Comparison of ENCODE assay signal across 20 cellular contexts in genomic region chr7:152663926-152664325, GRCh38. TPM values are rescaled to one million over a fixed set of nuclear protein-coding genes. Genes with fewer than 3 reads are reported as not detected.
DNase-seq lines count a peak whose midpoint lies in the region; ATAC-seq, FAIRE-seq and TF ChIP-seq lines count a peak whose summit lies in the region.
"Had no signal": no experiment of that assay in that cellular context is flagged by ENCODE, and none has a peak within 500 bp of the region (broad histone marks: within the 10 kb centered on the region; RNA-seq: fewer than 3 reads in every experiment).

No MANE protein-coding gene starts in this region.

- TF ChIP-seq POLR2A in HepG2 (IDR thresholded peaks at IDR 0.05; ENCODE audit: insufficient read depth in 1 of 2, low read depth in 2 of 2, low read length in 2 of 2) = no peak

- H3K79me2 ChIP-seq in HepG2 (ENCODE audit: insufficient read depth, low read length) (peaks cover 8% of the 10 kb centered on the region), osteoblast (ENCODE audit: insufficient read depth, low read length) (peaks cover 15% of the 10 kb centered on the region)

- CTCF ChIA-PET in HepG2 (lab: Yijun Ruan, JAX; ENCODE audit: low intra/inter-chr PET ratio, low total read pairs) = no interaction called here

- H4K20me1 ChIP-seq in HepG2 (ENCODE audit: insufficient read depth, low read length) (no peaks in the 10 kb centered on the region), osteoblast (ENCODE audit: insufficient read depth, low read length) (no peaks in the 10 kb centered on the region)

- H2AFZ ChIP-seq in HepG2 (ENCODE audit: low read length) (no peak overlapping the region), osteoblast (ENCODE audit: low read length) (peak overlapping the region; percentile 8)

- DNase-seq in dermis microvascular lymphatic vessel endothelial cell (ENCODE audit: low read depth in 2 of 2) (peak; percentile 86 to 96), HepG2 (ENCODE audit: low spot score) (peak; percentile 53), osteoblast (ENCODE audit: insufficient read length, low spot score, missing footprints) (no peak), H7 (no peak), NCI-H1694 treated with DMSO at 0.1 percent for 48 hours (lab: John Stamatoyannopoulos, UW) (no peak), islet precursor cell (no peak)
- no peak for DNase-seq in activated CD8-positive, alpha-beta memory T cell treated with anti-CD3 and anti-CD28 coated beads, Interleukin-2, amount 50 U/mL, for 48 hours
- DNase-seq: ACHN; C1 segment of cervical spinal cord; CD8-positive, alpha-beta memory T cell; DMS79 treated with DMSO at 0.1 percent for 48 hours; NCI-H1105; NCI-H2081 treated with DMSO at 0.1 percent for 48 hours; NCI-H748 treated with DMSO at 0.1 percent for 48 hours; NK-92 treated with Interleukin-12 subunit alpha and Interleukin-12 subunit beta, amount 100 ng/mL, for 24 hours; SHP77 had no signal

- WGBS in HepG2 (ENCODE audit: low lambda C conversion rate) = 100% methylated on average over 2 of the region's 2 CpGs

- intact Hi-C loops in HepG2 (cut with micrococcal nuclease; ENCODE audit: unreplicated experiment) = no loop called here

- BruUV-seq in HepG2 (replicated peaks; lab: Mats Ljungman, UMichigan) = no TSS peak

- no peak overlapping the region for H3K4me3 ChIP-seq in HepG2 (replicated peaks in 1 of 3; ENCODE audit: insufficient read depth in 1 of 3, low read depth in 2 of 3, low read length in 3 of 3)
- no peak overlapping the region for H3K4me3 ChIP-seq in osteoblast (ENCODE audit: insufficient read depth, low read length)
- H3K4me3 ChIP-seq in H7 (ENCODE audit: insufficient read depth, low read depth, low read length) = no peak overlapping the region
- H3K4me3 ChIP-seq: K562, SK-N-MC had no signal

- H3K27ac ChIP-seq in HepG2 (ENCODE audit: extremely low read length, insufficient read depth, low read length) (peak overlapping the region; percentile 42), osteoblast (ENCODE audit: low read depth, low read length) (no peak overlapping the region)
- H3K27ac ChIP-seq: SK-N-MC had no signal

- H3K9ac ChIP-seq in HepG2 (ENCODE audit: insufficient read depth, low read depth, low read length) = no peak overlapping the region

- TF ChIP-seq RAD21 in HepG2 (CRISPR knock-in tag; IDR thresholded peaks at IDR 0.05) = no peak

- TF ChIP-seq CTCF in HepG2 (CRISPR knock-in tag; IDR thresholded peaks at IDR 0.05) (no peak), osteoblast (IDR thresholded peaks at IDR 0.05; ENCODE audit: extremely low read depth, low read depth, low read length) (no peak)

- TF ChIP-seq EP300 in HepG2 (IDR thresholded peaks at IDR 0.05; ENCODE audit: low read depth in 2 of 2, low read length in 2 of 2) (no peak), HepG2 (CRISPR knock-in tag; IDR thresholded peaks at IDR 0.05; ENCODE audit: borderline replicate concordance) (no peak)

- H3K4me1 ChIP-seq in HepG2 (ENCODE audit: insufficient read depth, low read length) = peaks cover 26% of the 10 kb centered on the region
- no peaks in the 10 kb centered on the region for H3K4me1 ChIP-seq in osteoblast (ENCODE audit: insufficient read depth, low read length)

- peak; percentile 82 for ATAC-seq in HepG2
- ATAC-seq: K562 had no signal

- POLR2A ChIA-PET in HepG2 (lab: Yijun Ruan, JAX) = interaction anchor here (0.7 kb wide), 1 partner anchor 204 kb away, joined by 3 read pairs; no protein-coding TSS in a partner anchor

- no peak for FAIRE-seq in HepG2 (lab: Jason Lieb, UNC)
- FAIRE-seq: H54, K562, RCC 7860 had no signal

- H3K36me3 ChIP-seq in HepG2 (replicated peaks in 1 of 2; ENCODE audit: control insufficient read depth in 1 of 2, insufficient read depth in 2 of 2, low read length in 2 of 2) = peaks cover 2 to 24% of the 10 kb centered on the region in 2 experiments; a peak in 4 of 5 replicates
- no peaks in the 10 kb centered on the region for H3K36me3 ChIP-seq in osteoblast (ENCODE audit: insufficient read depth, low read length)
- peaks cover 12% of the 10 kb centered on the region for H3K36me3 ChIP-seq in H7 (replicated peaks; ENCODE audit: control insufficient read depth, insufficient read depth, low read length)

- H3K9me3 ChIP-seq in HepG2 (ENCODE audit: low read length) (no peaks in the 10 kb centered on the region), osteoblast (ENCODE audit: low read depth, low read length) (no peaks in the 10 kb centered on the region)

- H3K4me2 ChIP-seq in HepG2 (ENCODE audit: low read depth, low read length) (no peak overlapping the region; the same call in 1 of the 2 replicates), osteoblast (ENCODE audit: insufficient read depth, low read length) (no peak overlapping the region)

- in situ Hi-C loops in HepG2 (cut with HindIII; ENCODE audit: extremely low pct_ligation_motif_present, low pct_unique_long_range_greater_than_20kb) = no loop called here

- H3K27me3 ChIP-seq in HepG2 (ENCODE audit: control insufficient read depth in 1 of 2, insufficient read depth in 2 of 2, low read length in 2 of 2) = no peaks in the 10 kb centered on the region
- H3K27me3 ChIP-seq in osteoblast (ENCODE audit: insufficient read depth, low read length) = no peaks in the 10 kb centered on the region
- H3K27me3 ChIP-seq in H7 (ENCODE audit: control insufficient read depth, insufficient read depth, low read length) = no peaks in the 10 kb centered on the region

TF ChIP-seq in HepG2, 621 proteins besides CTCF, POLR2A, EP300 and RAD21 (continues in another document):
- TF ChIP-seq ZNF737 (CRISPR knock-in tag; IDR thresholded peaks at IDR 0.05; ENCODE audit: borderline replicate concordance) = no peak
- peak; percentile 44; the same call in 1 of the 2 replicates for TF ChIP-seq SOX5 (CRISPR knock-in tag; IDR thresholded peaks at IDR 0.05; ENCODE audit: borderline replicate concordance)
- TF ChIP-seq NCOR1 (IDR thresholded peaks at IDR 0.05; ENCODE audit: borderline replicate concordance, low read length) = peak; percentile 53; the same call in 1 of the 2 replicates
- no peak for TF ChIP-seq POLR2AphosphoS5 (IDR thresholded peaks at IDR 0.05; ENCODE audit: low read depth, low read length)
- no peak for TF ChIP-seq SOX13 (IDR thresholded peaks at IDR 0.05)
- TF ChIP-seq SOX13 (CRISPR knock-in tag; conservative IDR thresholded peaks at IDR 0.05 in 1 of 2, IDR thresholded peaks at IDR 0.05 in 1 of 2) = peak in 1 of 2 experiments; percentile 44; a peak in 1 of 4 replicates
- peak; percentile 18; the same call in 1 of the 2 replicates for TF ChIP-seq RXRB (CRISPR knock-in tag; IDR thresholded peaks at IDR 0.05; ENCODE audit: borderline replicate concordance)
- TF ChIP-seq MED1 (CRISPR knock-in tag; IDR thresholded peaks at IDR 0.05) = no peak
- TF ChIP-seq SOX6 (IDR thresholded peaks at IDR 0.05) = no peak
- TF ChIP-seq SOX6 (CRISPR knock-in tag; IDR thresholded peaks at IDR 0.05) = no peak
- no peak for TF ChIP-seq CEBPG (CRISPR knock-in tag; IDR thresholded peaks at IDR 0.05)
- TF ChIP-seq ZNF841 (CRISPR knock-in tag; IDR thresholded peaks at IDR 0.05; ENCODE audit: borderline replicate concordance) = no peak
- TF ChIP-seq MNT (IDR thresholded peaks at IDR 0.05) = no peak
- peak; percentile 17; the same call in 1 of the 2 replicates for TF ChIP-seq ELF3 (CRISPR knock-in tag; IDR thresholded peaks at IDR 0.05)

RNA-seq across cellular contexts. Expression of gene XRCC2, which starts 12.0 kb away (rescaled TPM):
- total RNA-seq in dermis microvascular lymphatic vessel endothelial cell (2.0 and 3.7 TPM in 2 replicates), HepG2 (2016; rRNA removed; fragmentation: Illumina TruSeq; extraction: Trizol) (13.2 and 14.5 TPM in 2 replicates), osteoblast (0.72 and 1.2 TPM in 2 replicates)
- total RNA-seq in HepG2 (2016; cell fraction: cytosol; rRNA removed; fragmentation: Illumina TruSeq; extraction: Trizol; ENCODE audit: low read depth) = 1.5 and 1.6 TPM in 2 replicates
- total RNA-seq in HepG2 (2016; cell fraction: insoluble cytoplasmic fraction; rRNA removed; fragmentation: Illumina TruSeq; extraction: Trizol) = 13.5 and 14.9 TPM in 2 replicates
- 5.1 and 6.7 TPM in 2 replicates for total RNA-seq in HepG2 (2016; cell fraction: membrane; rRNA removed; fragmentation: Illumina TruSeq; extraction: Trizol)
- total RNA-seq in HepG2 (2016; cell fraction: nucleus; rRNA removed; fragmentation: Illumina TruSeq; extraction: Trizol) = 13.9 and 16.8 TPM in 2 replicates
- 2.5 and 3.8 TPM in 2 replicates for polyA plus RNA-seq in HepG2 (2011; rRNA removed)
- polyA plus RNA-seq in HepG2 (2011; cell fraction: cytosol; rRNA removed) = 1.4 TPM in 2 replicates
- polyA plus RNA-seq in HepG2 (2011; cell fraction: nucleus; rRNA removed) = 4.2 and 4.5 TPM in 2 replicates
- polyA plus RNA-seq in HepG2 (2012) = 2.0 and 4.1 TPM in 2 replicates
- polyA plus RNA-seq in HepG2 (2016; cell fraction: cytosol; fragmentation: Illumina TruSeq; extraction: Trizol; ENCODE audit: low read depth) = 0.68 and 0.71 TPM in 2 replicates
- polyA plus RNA-seq in HepG2 (2016; cell fraction: insoluble cytoplasmic fraction; fragmentation: Illumina TruSeq; extraction: Trizol; ENCODE audit: low read depth) = 7.6 and 9.3 TPM in 2 replicates
- polyA plus RNA-seq in HepG2 (2016; cell fraction: membrane; fragmentation: Illumina TruSeq; extraction: Trizol; ENCODE audit: low read depth) = 1.9 and 2.0 TPM in 2 replicates
- 27.7 and 30.4 TPM in 2 replicates for polyA plus RNA-seq in HepG2 (2016; cell fraction: nucleus; fragmentation: Illumina TruSeq; extraction: Trizol; ENCODE audit: insufficient read depth, low read depth)
- 1.5 and 8.3 TPM in 2 replicates for polyA minus RNA-seq in HepG2 (2011; rRNA and poly(A)+ RNA removed; ENCODE audit: low replicate concordance)
- 1.6 and 2.0 TPM in 2 replicates for polyA minus RNA-seq in HepG2 (2011; cell fraction: cytosol; rRNA and poly(A)+ RNA removed)
- 7.5 and 8.9 TPM in 2 replicates for polyA minus RNA-seq in HepG2 (2011; cell fraction: nucleus; rRNA and poly(A)+ RNA removed)
- total RNA-seq in H7 (2014; rRNA removed; shearing (Covaris generic)) = 7.3 and 9.5 TPM in 2 replicates

Comparison
In these comparisons a context has a peak if more than half of its experiments do, and no peak if none do; other contexts are left out.
1. DNase-seq: peak in dermis microvascular lymphatic vessel endothelial cell (2 of 2) and HepG2 (single experiment); none in osteoblast (single experiment), H7 (single experiment), NCI-H1694 treated with DMSO at 0.1 percent for 48 hours (single experiment), activated CD8-positive, alpha-beta memory T cell treated with anti-CD3 and anti-CD28 coated beads, Interleukin-2, amount 50 U/mL, for 48 hours (single experiment) and islet precursor cell (single experiment).